ENCODE assay signal across 8 cellular contexts in genomic region chr3:97658670-97659285, GRCh38.
DNase-seq lines count a peak whose midpoint lies in the region; ATAC-seq and TF ChIP-seq lines count a peak whose summit lies in the region.

No MANE protein-coding gene starts in this region.

- H3K27ac ChIP-seq in neural progenitor cell, result no peak overlapping the region

- no peaks in the 10 kb centered on the region for H3K36me3 Mint-ChIP-seq in chondrocyte (ENCODE audit: low read depth)
- H3K36me3 Mint-ChIP-seq in neural progenitor cell, result no peaks in the 10 kb centered on the region
- no peaks in the 10 kb centered on the region for H3K36me3 Mint-ChIP-seq in natural killer cell treated with Interleukin-12 subunit alpha and Interleukin-12 subunit beta and Interleukin-15 and Interleukin-18, amount 100 ng/mL, for 72 hours

- H3K9me3 ChIP-seq in neural progenitor cell (ENCODE audit: low read depth), result no peaks in the 10 kb centered on the region

- H3K79me2 ChIP-seq in neural progenitor cell (ENCODE audit: low read depth), result no peaks in the 10 kb centered on the region

- H3K27me3 Mint-ChIP-seq in chondrocyte (ENCODE audit: low read depth) (peaks cover 20% of the 10 kb centered on the region), neural progenitor cell (ENCODE audit: insufficient read depth, low read depth) (no peaks in the 10 kb centered on the region)
- no peaks in the 10 kb centered on the region for H3K27me3 Mint-ChIP-seq in natural killer cell treated with Interleukin-12 subunit alpha and Interleukin-12 subunit beta and Interleukin-15 and Interleukin-18, amount 100 ng/mL, for 72 hours

- H3K9me3 Mint-ChIP-seq in chondrocyte (ENCODE audit: low read depth) (no peaks in the 10 kb centered on the region), neural progenitor cell (no peaks in the 10 kb centered on the region)
- peaks cover 2% of the 10 kb centered on the region for H3K9me3 Mint-ChIP-seq in natural killer cell treated with Interleukin-12 subunit alpha and Interleukin-12 subunit beta and Interleukin-15 and Interleukin-18, amount 100 ng/mL, for 72 hours

- H2AFZ ChIP-seq in neural progenitor cell (replicated peaks), result peak overlapping the region; percentile 26

- TF ChIP-seq CTCF in chondrocyte (IDR thresholded peaks at IDR 0.05) (peak; percentile 86), neural progenitor cell (IDR thresholded peaks at IDR 0.05) (peak; percentile 87)

- H4K20me1 ChIP-seq in neural progenitor cell (ENCODE audit: low read depth), result no peaks in the 10 kb centered on the region

- DNase-seq in DMS153 (lab: John Stamatoyannopoulos, UW) (peak; percentile 20), NCI-H524 (lab: John Stamatoyannopoulos, UW) (peak; percentile 32 to 82), chondrocyte (ENCODE audit: low spot score) (no peak), neural progenitor cell (ENCODE audit: low spot score) (peak; percentile 62), ecto neural progenitor cell (ENCODE audit: low spot score) (no peak), GM19240 (ENCODE audit: insufficient read length, low spot score) (no peak)
- DNase-seq in natural killer cell treated with Interleukin-12 subunit alpha and Interleukin-12 subunit beta and Interleukin-15 and Interleukin-18, amount 100 ng/mL, for 72 hours (ENCODE audit: low spot score), result no peak

- H3K9ac ChIP-seq in neural progenitor cell, result no peak overlapping the region

- no peak overlapping the region for H3K4me3 ChIP-seq in neural progenitor cell

- no peaks in the 10 kb centered on the region for H3F3A ChIP-seq in neural progenitor cell (ENCODE audit: low read depth)

- no peak overlapping the region for H3K4me3 Mint-ChIP-seq in chondrocyte (ENCODE audit: unreplicated experiment)
- H3K4me3 Mint-ChIP-seq in neural progenitor cell, result no peak overlapping the region
- H3K4me3 Mint-ChIP-seq in natural killer cell treated with Interleukin-12 subunit alpha and Interleukin-12 subunit beta and Interleukin-15 and Interleukin-18, amount 100 ng/mL, for 72 hours, result no peak overlapping the region

- H3K4me1 ChIP-seq in neural progenitor cell, result no peaks in the 10 kb centered on the region

- no peak overlapping the region for H3K27ac Mint-ChIP-seq in chondrocyte (ENCODE audit: unreplicated experiment)
- no peak overlapping the region for H3K27ac Mint-ChIP-seq in neural progenitor cell
- H3K27ac Mint-ChIP-seq in natural killer cell treated with Interleukin-12 subunit alpha and Interleukin-12 subunit beta and Interleukin-15 and Interleukin-18, amount 100 ng/mL, for 72 hours, result no peak overlapping the region

- H3K36me3 ChIP-seq in neural progenitor cell, result no peaks in the 10 kb centered on the region

- peak; percentile 52 for ATAC-seq in HG02852 (IDR thresholded peaks at IDR 0.05; ENCODE audit: unreplicated experiment)
- no peak for ATAC-seq in natural killer cell treated with Interleukin-12 subunit alpha and Interleukin-12 subunit beta and Interleukin-15 and Interleukin-18, amount 100 ng/mL, for 72 hours

- H3K27me3 ChIP-seq in neural progenitor cell, result no peaks in the 10 kb centered on the region

- no peaks in the 10 kb centered on the region for H3K4me1 Mint-ChIP-seq in chondrocyte (ENCODE audit: low read depth)
- H3K4me1 Mint-ChIP-seq in neural progenitor cell, result peaks cover 4% of the 10 kb centered on the region
- no peaks in the 10 kb centered on the region for H3K4me1 Mint-ChIP-seq in natural killer cell treated with Interleukin-12 subunit alpha and Interleukin-12 subunit beta and Interleukin-15 and Interleukin-18, amount 100 ng/mL, for 72 hours (ENCODE audit: low read depth in 2 of 2)

- no peak overlapping the region for H3K4me2 ChIP-seq in neural progenitor cell

Comparison
In these comparisons a context has a peak if more than half of its experiments do, and no peak if none do; other contexts are left out.
1. DNase-seq: peak in DMS153 (single experiment), NCI-H524 (2 of 2) and neural progenitor cell (single experiment); none in chondrocyte (single experiment), ecto neural progenitor cell (single experiment), natural killer cell treated with Interleukin-12 subunit alpha and Interleukin-12 subunit beta and Interleukin-15 and Interleukin-18, amount 100 ng/mL, for 72 hours (single experiment) and GM19240 (single experiment).